1 cellular context compared by ENCODE assay signal in genomic region chr4:17810260-17811077, GRCh38.
TF ChIP-seq lines count a peak whose summit lies in the region.

DCAF16 (minus strand) TSS chr4:17810757; CDS start chr4:17804141, 6,616 bp downstream.
A gene with protein sequence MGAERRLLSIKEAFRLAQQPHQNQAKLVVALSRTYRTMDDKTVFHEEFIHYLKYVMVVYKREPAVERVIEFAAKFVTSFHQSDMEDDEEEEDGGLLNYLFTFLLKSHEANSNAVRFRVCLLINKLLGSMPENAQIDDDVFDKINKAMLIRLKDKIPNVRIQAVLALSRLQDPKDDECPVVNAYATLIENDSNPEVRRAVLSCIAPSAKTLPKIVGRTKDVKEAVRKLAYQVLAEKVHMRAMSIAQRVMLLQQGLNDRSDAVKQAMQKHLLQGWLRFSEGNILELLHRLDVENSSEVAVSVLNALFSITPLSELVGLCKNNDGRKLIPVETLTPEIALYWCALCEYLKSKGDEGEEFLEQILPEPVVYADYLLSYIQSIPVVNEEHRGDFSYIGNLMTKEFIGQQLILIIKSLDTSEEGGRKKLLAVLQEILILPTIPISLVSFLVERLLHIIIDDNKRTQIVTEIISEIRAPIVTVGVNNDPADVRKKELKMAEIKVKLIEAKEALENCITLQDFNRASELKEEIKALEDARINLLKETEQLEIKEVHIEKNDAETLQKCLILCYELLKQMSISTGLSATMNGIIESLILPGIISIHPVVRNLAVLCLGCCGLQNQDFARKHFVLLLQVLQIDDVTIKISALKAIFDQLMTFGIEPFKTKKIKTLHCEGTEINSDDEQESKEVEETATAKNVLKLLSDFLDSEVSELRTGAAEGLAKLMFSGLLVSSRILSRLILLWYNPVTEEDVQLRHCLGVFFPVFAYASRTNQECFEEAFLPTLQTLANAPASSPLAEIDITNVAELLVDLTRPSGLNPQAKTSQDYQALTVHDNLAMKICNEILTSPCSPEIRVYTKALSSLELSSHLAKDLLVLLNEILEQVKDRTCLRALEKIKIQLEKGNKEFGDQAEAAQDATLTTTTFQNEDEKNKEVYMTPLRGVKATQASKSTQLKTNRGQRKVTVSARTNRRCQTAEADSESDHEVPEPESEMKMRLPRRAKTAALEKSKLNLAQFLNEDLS (plus strand): TSS chr4:17810979. CDS start chr4:17811078, 99 bp downstream.

TF ChIP-seq in GM12878, 131 proteins besides CTCF, POLR2A, EP300 and RAD21 (continued from another document and continues in another):
- no peak for TF ChIP-seq ZBTB4 (CRISPR knock-in tag; IDR thresholded peaks at IDR 0.05)
- TF ChIP-seq TCF12 (IDR thresholded peaks at IDR 0.05; ENCODE audit: low read depth, low read length) = no peak
- TF ChIP-seq MLLT1 (IDR thresholded peaks at IDR 0.05) = peak; percentile 80; the same call in 1 of the 2 replicates
- TF ChIP-seq ZBTB40 (IDR thresholded peaks at IDR 0.05; ENCODE audit: borderline replicate concordance) = peak; percentile 88
- TF ChIP-seq MEF2A (IDR thresholded peaks at IDR 0.05; ENCODE audit: insufficient read depth, low read depth, low read length) = no peak
- no peak for TF ChIP-seq TARDBP (IDR thresholded peaks at IDR 0.05; ENCODE audit: borderline replicate concordance)
- TF ChIP-seq CHD4 (IDR thresholded peaks at IDR 0.05) = no peak
- TF ChIP-seq NFIC (IDR thresholded peaks at IDR 0.05; ENCODE audit: low read depth, low read length) = no peak; the same call in 1 of the 2 replicates
- TF ChIP-seq IKZF1 (conservative IDR thresholded peaks at IDR 0.05) = peak; percentile 59
- TF ChIP-seq NBN (IDR thresholded peaks at IDR 0.05) = peak; percentile 81
- TF ChIP-seq DPF2 (IDR thresholded peaks at IDR 0.05) = peak; percentile 45; the same call in 1 of the 2 replicates
- no peak for TF ChIP-seq ZBED1 (IDR thresholded peaks at IDR 0.05; ENCODE audit: borderline replicate concordance)
- peak; percentile 39; the same call in 1 of the 2 replicates for TF ChIP-seq TCF3 (IDR thresholded peaks at IDR 0.05; ENCODE audit: borderline replicate concordance, insufficient read depth, low read depth, low read length)
- TF ChIP-seq ZNF217 (IDR thresholded peaks at IDR 0.05) = no peak
- no peak for TF ChIP-seq NR2C2 (IDR thresholded peaks at IDR 0.05; ENCODE audit: borderline replicate concordance, control insufficient read depth, insufficient read length, low read depth)
- TF ChIP-seq SMC3 (IDR thresholded peaks at IDR 0.05; ENCODE audit: borderline replicate concordance, low read length) = no peak
- no peak for TF ChIP-seq NFXL1 (IDR thresholded peaks at IDR 0.05; ENCODE audit: borderline replicate concordance)
- no peak for TF ChIP-seq ZBTB11 (CRISPR knock-in tag; IDR thresholded peaks at IDR 0.05)
- TF ChIP-seq, protein P1, sequence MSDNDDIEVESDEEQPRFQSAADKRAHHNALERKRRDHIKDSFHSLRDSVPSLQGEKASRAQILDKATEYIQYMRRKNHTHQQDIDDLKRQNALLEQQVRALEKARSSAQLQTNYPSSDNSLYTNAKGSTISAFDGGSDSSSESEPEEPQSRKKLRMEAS (IDR thresholded peaks at IDR 0.05; ENCODE audit: low read depth, low read length) = peak; percentile 49; the same call in 1 of the 2 replicates
- TF ChIP-seq FOXM1 (IDR thresholded peaks at IDR 0.05; ENCODE audit: low read depth, low read length) = peak; percentile 67
- TF ChIP-seq, protein P2, sequence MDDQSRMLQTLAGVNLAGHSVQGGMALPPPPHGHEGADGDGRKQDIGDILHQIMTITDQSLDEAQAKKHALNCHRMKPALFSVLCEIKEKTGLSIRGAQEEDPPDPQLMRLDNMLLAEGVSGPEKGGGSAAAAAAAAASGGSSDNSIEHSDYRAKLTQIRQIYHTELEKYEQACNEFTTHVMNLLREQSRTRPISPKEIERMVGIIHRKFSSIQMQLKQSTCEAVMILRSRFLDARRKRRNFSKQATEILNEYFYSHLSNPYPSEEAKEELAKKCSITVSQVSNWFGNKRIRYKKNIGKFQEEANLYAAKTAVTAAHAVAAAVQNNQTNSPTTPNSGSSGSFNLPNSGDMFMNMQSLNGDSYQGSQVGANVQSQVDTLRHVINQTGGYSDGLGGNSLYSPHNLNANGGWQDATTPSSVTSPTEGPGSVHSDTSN (IDR thresholded peaks at IDR 0.05; ENCODE audit: insufficient replicate concordance, low read depth, low read length) = no peak
- TF ChIP-seq NRF1 (conservative IDR thresholded peaks at IDR 0.05; ENCODE audit: low read depth, low read length) = peak; percentile 60
- TF ChIP-seq, protein P3, sequence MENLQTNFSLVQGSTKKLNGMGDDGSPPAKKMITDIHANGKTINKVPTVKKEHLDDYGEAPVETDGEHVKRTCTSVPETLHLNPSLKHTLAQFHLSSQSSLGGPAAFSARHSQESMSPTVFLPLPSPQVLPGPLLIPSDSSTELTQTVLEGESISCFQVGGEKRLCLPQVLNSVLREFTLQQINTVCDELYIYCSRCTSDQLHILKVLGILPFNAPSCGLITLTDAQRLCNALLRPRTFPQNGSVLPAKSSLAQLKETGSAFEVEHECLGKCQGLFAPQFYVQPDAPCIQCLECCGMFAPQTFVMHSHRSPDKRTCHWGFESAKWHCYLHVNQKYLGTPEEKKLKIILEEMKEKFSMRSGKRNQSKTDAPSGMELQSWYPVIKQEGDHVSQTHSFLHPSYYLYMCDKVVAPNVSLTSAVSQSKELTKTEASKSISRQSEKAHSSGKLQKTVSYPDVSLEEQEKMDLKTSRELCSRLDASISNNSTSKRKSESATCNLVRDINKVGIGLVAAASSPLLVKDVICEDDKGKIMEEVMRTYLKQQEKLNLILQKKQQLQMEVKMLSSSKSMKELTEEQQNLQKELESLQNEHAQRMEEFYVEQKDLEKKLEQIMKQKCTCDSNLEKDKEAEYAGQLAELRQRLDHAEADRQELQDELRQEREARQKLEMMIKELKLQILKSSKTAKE (IDR thresholded peaks at IDR 0.05; ENCODE audit: low read depth, poor library complexity, severe bottlenecking) = no peak
- TF ChIP-seq EGR1 (IDR thresholded peaks at IDR 0.05; ENCODE audit: borderline replicate concordance in 1 of 2, low read depth in 2 of 2, low read length in 2 of 2) = peak in 1 of 2 experiments; percentile 17; a peak in 1 of 3 replicates
- TF ChIP-seq TBL1XR1 (IDR thresholded peaks at IDR 0.05; ENCODE audit: low read depth, low read length) = no peak; the same call in 1 of the 2 replicates
- TF ChIP-seq SMAD5 (IDR thresholded peaks at IDR 0.05; ENCODE audit: low read depth) = peak; percentile 90; the same call in 1 of the 2 replicates
- TF ChIP-seq CBX5 (IDR thresholded peaks at IDR 0.05; ENCODE audit: low read depth) = no peak
- no peak for TF ChIP-seq REST (IDR thresholded peaks at IDR 0.05; ENCODE audit: low read depth, low read length)
- TF ChIP-seq JUND (IDR thresholded peaks at IDR 0.05; ENCODE audit: low read depth, low read length) = no peak
- no peak for TF ChIP-seq ZNF24 (IDR thresholded peaks at IDR 0.05)
- TF ChIP-seq RUNX3 (IDR thresholded peaks at IDR 0.05; ENCODE audit: low read length) = peak; percentile 6; the same call in 1 of the 2 replicates
- TF ChIP-seq SPI1 (IDR thresholded peaks at IDR 0.05; ENCODE audit: borderline replicate concordance, insufficient read depth, low read depth, low read length) = peak; percentile 83
